ENCODE assay signal across 6 cellular contexts in the genomic region with DNA sequence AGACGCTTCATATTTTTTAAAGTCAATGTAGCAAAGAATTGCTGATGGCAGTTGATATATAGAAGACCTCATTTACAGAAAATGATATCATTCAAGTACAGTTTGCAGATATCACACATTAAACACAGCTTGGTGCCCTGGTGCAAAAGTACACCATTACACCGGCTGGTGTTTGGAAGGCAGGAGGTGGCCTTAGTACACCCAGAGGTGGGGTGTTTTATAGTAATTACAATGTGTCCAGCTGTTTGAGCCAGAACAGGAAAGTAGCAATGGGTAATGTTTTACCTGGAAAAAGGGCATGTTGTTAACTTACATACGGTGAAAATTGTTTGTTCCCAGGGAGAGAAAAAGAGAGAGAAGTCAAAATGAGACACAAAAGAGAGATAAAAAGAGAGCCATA.
"Had no signal": no experiment of that assay in that cellular context is flagged by ENCODE, and none has a peak within 500 bp of the region (broad histone marks: within the 10 kb centered on the region; RNA-seq: fewer than 3 reads in every experiment).

No MANE protein-coding gene starts in this region.

- DNase-seq: GOT3, H7, HFFc6, KBM-7 had no signal

- FAIRE-seq: HepG2 had no signal

- ATAC-seq: HCT116, HepG2 had no signal
